In genomic region chr6:2797564-2798014, GRCh38 we compare ENCODE assay signal across 1 cellular context.
TF ChIP-seq lines count a peak whose summit lies in the region.

No MANE protein-coding gene starts in this region.

TF ChIP-seq in K562, 482 proteins besides CTCF, POLR2A, EP300 and RAD21 (continues in another document):
- TF ChIP-seq CHD2 (IDR thresholded peaks at IDR 0.05; ENCODE audit: low read depth, low read length) (no peak), ZKSCAN1 (IDR thresholded peaks at IDR 0.05; ENCODE audit: low read depth, low read length) (no peak), HMGN3 (IDR thresholded peaks at IDR 0.05; ENCODE audit: borderline replicate concordance, extremely low read depth, insufficient read length, low read depth, low read length) (no peak), ZBED1 (IDR thresholded peaks at IDR 0.05) (no peak), BMI1 (IDR thresholded peaks at IDR 0.05; ENCODE audit: low read length) (no peak), KAT7 (CRISPR knock-in tag; IDR thresholded peaks at IDR 0.05; ENCODE audit: borderline replicate concordance) (no peak), MTA2 (IDR thresholded peaks at IDR 0.05; ENCODE audit: low read depth) (no peak), XRCC3 (IDR thresholded peaks at IDR 0.05) (no peak), KHSRP (IDR thresholded peaks at IDR 0.05) (no peak), HIVEP1 (CRISPR knock-in tag; IDR thresholded peaks at IDR 0.05) (no peak), NONO (IDR thresholded peaks at IDR 0.05; ENCODE audit: low read depth in 2 of 2, low read length in 1 of 2) (no peak), ZNF146 (CRISPR knock-in tag; IDR thresholded peaks at IDR 0.05; ENCODE audit: unreplicated experiment) (no peak), PCBP2 (IDR thresholded peaks at IDR 0.05; ENCODE audit: low read depth, low read length, poor library complexity, severe bottlenecking) (peak; percentile 56), JUN (IDR thresholded peaks at IDR 0.05; ENCODE audit: borderline replicate concordance, low read depth, low read length) (no peak), JUN (CRISPR knock-in tag; IDR thresholded peaks at IDR 0.05; ENCODE audit: borderline replicate concordance) (no peak), TEAD4 (IDR thresholded peaks at IDR 0.05; ENCODE audit: low read length) (no peak), TEAD4 (CRISPR knock-in tag; IDR thresholded peaks at IDR 0.05; ENCODE audit: borderline replicate concordance) (no peak), MCM3 (IDR thresholded peaks at IDR 0.05) (no peak), SMARCB1 (IDR thresholded peaks at IDR 0.05; ENCODE audit: insufficient read length, low read depth) (no peak), TRIM24 (IDR thresholded peaks at IDR 0.05) (no peak), SIRT6 (IDR thresholded peaks at IDR 0.05; ENCODE audit: low read depth, low read length) (no peak), NFIX (CRISPR knock-in tag; IDR thresholded peaks at IDR 0.05; ENCODE audit: low read depth) (no peak), ZNF324 (CRISPR knock-in tag; IDR thresholded peaks at IDR 0.05) (no peak), GATAD2A (IDR thresholded peaks at IDR 0.05) (no peak), ARID1B (IDR thresholded peaks at IDR 0.05) (peak; percentile 32; the same call in 1 of the 2 replicates), NFXL1 (CRISPR knock-in tag; IDR thresholded peaks at IDR 0.05) (no peak), SNAPC5 (CRISPR knock-in tag; IDR thresholded peaks at IDR 0.05) (no peak), CBFA2T2 (conservative IDR thresholded peaks at IDR 0.05) (no peak), E2F8 (IDR thresholded peaks at IDR 0.05; ENCODE audit: low read depth, partially characterized antibody) (no peak), SMC3 (conservative IDR thresholded peaks at IDR 0.05; ENCODE audit: insufficient read depth, low read depth, low read length) (no peak), SPI1 (IDR thresholded peaks at IDR 0.05; ENCODE audit: borderline replicate concordance, low read depth, low read length) (no peak), HDGF (IDR thresholded peaks at IDR 0.05) (no peak), L3MBTL2 (IDR thresholded peaks at IDR 0.05) (peak; percentile 58), EGR1 (conservative IDR thresholded peaks at IDR 0.05) (peak; percentile 46; the same call in 1 of the 2 replicates), DDX20 (tag; IDR thresholded peaks at IDR 0.05; ENCODE audit: low read depth) (no peak), ZNF311 (CRISPR knock-in tag; IDR thresholded peaks at IDR 0.05) (no peak), RUNX1 (IDR thresholded peaks at IDR 0.05; ENCODE audit: low read depth) (no peak), ZFP91 (CRISPR knock-in tag; IDR thresholded peaks at IDR 0.05) (peak; percentile 75; the same call in 1 of the 2 replicates), POLR2B (IDR thresholded peaks at IDR 0.05; ENCODE audit: low read depth, partially characterized antibody) (no peak), ARID3A (IDR thresholded peaks at IDR 0.05; ENCODE audit: borderline replicate concordance, low read depth, low read length) (no peak), ZNF551 (CRISPR knock-in tag; IDR thresholded peaks at IDR 0.05) (no peak), SREBF1 (IDR thresholded peaks at IDR 0.05; ENCODE audit: borderline replicate concordance, low read depth, low read length) (no peak), ADNP (tag; IDR thresholded peaks at IDR 0.05) (no peak), WHSC1 (IDR thresholded peaks at IDR 0.05; ENCODE audit: low read length) (no peak), HNRNPL (IDR thresholded peaks at IDR 0.05; ENCODE audit: low read depth, low read length) (no peak), SNRNP70 (optimal IDR thresholded peaks at IDR 0.05; ENCODE audit: low read depth, low read length) (no peak), ZNF263 (CRISPR knock-in tag; IDR thresholded peaks at IDR 0.05; ENCODE audit: borderline replicate concordance) (peak; percentile 98), ZNF224 (CRISPR knock-in tag; IDR thresholded peaks at IDR 0.05) (no peak), PML (IDR thresholded peaks at IDR 0.05; ENCODE audit: low read length) (no peak), FOXJ3 (CRISPR knock-in tag; IDR thresholded peaks at IDR 0.05) (no peak)
- TF ChIP-seq, protein P1, sequence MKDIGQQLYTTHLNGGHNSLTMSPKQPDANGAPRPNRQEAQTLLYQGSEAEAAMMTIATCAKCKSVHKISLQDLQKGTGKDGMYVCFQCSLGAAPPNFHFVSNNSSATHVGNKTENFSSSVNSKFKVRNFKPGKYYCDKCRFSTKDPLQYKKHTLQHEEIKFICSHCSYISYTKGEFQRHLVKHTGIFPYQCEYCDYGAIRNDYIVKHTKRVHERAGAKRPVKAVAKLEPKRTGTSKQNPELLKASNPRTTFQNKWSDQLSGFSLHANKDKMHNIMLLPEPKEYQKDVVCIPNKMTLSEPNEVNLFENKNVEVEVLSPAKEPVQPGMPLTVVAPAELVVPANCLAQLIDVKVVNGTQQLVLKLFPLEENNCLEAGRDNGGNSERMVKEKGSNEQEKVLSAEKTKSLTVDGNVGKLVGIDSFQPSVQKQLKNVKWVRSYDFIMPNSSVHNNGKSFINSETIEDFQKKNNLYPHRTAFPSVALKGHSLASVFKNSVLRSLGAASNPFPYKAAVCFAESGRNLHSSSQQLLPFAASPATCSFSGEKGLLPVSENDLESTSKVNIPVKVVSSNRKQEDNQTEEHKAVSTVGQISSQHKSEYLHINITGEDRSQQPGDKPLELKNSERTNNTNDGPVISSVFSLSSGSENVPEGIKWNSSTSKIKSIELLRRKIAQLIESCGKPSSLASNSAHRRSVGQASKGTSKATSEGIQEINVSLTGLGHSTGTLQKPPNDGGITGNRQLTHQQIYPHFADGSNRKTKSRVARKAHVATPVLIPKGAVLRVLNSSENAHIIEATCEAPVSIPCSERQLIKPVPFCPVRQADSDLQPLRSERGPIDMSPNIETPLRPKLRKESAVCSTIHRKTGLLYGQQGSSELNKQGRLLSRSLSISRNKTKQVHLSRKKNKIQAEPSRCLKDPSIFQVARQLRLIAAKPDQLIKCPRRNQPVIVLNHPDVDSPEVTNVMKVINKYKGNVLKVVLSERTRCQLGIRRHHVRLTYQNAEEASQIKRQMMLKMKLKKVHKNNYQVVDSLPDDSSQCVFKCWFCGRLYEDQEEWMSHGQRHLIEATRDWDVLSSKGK (CRISPR knock-in tag; IDR thresholded peaks at IDR 0.05) = no peak
- TF ChIP-seq, protein P2, sequence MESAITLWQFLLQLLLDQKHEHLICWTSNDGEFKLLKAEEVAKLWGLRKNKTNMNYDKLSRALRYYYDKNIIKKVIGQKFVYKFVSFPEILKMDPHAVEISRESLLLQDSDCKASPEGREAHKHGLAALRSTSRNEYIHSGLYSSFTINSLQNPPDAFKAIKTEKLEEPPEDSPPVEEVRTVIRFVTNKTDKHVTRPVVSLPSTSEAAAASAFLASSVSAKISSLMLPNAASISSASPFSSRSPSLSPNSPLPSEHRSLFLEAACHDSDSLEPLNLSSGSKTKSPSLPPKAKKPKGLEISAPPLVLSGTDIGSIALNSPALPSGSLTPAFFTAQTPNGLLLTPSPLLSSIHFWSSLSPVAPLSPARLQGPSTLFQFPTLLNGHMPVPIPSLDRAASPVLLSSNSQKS (CRISPR knock-in tag; IDR thresholded peaks at IDR 0.05) = no peak
- TF ChIP-seq, protein P3, sequence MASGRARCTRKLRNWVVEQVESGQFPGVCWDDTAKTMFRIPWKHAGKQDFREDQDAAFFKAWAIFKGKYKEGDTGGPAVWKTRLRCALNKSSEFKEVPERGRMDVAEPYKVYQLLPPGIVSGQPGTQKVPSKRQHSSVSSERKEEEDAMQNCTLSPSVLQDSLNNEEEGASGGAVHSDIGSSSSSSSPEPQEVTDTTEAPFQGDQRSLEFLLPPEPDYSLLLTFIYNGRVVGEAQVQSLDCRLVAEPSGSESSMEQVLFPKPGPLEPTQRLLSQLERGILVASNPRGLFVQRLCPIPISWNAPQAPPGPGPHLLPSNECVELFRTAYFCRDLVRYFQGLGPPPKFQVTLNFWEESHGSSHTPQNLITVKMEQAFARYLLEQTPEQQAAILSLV (tag; IDR thresholded peaks at IDR 0.05) = no peak
- TF ChIP-seq, protein P4, sequence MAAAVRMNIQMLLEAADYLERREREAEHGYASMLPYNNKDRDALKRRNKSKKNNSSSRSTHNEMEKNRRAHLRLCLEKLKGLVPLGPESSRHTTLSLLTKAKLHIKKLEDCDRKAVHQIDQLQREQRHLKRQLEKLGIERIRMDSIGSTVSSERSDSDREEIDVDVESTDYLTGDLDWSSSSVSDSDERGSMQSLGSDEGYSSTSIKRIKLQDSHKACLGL (CRISPR knock-in tag; IDR thresholded peaks at IDR 0.05; ENCODE audit: borderline replicate concordance, poor library complexity, severe bottlenecking) = no peak
- TF ChIP-seq, protein P5, sequence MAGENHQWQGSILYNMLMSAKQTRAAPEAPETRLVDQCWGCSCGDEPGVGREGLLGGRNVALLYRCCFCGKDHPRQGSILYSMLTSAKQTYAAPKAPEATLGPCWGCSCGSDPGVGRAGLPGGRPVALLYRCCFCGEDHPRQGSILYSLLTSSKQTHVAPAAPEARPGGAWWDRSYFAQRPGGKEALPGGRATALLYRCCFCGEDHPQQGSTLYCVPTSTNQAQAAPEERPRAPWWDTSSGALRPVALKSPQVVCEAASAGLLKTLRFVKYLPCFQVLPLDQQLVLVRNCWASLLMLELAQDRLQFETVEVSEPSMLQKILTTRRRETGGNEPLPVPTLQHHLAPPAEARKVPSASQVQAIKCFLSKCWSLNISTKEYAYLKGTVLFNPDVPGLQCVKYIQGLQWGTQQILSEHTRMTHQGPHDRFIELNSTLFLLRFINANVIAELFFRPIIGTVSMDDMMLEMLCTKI (IDR thresholded peaks at IDR 0.05; ENCODE audit: partially characterized antibody) = no peak
- TF ChIP-seq, protein P6, sequence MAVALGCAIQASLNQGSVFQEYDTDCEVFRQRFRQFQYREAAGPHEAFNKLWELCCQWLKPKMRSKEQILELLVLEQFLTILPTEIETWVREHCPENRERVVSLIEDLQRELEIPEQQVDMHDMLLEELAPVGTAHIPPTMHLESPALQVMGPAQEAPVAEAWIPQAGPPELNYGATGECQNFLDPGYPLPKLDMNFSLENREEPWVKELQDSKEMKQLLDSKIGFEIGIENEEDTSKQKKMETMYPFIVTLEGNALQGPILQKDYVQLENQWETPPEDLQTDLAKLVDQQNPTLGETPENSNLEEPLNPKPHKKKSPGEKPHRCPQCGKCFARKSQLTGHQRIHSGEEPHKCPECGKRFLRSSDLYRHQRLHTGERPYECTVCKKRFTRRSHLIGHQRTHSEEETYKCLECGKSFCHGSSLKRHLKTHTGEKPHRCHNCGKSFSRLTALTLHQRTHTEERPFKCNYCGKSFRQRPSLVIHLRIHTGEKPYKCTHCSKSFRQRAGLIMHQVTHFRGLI (CRISPR knock-in tag; IDR thresholded peaks at IDR 0.05) = no peak
- TF ChIP-seq, protein P7, sequence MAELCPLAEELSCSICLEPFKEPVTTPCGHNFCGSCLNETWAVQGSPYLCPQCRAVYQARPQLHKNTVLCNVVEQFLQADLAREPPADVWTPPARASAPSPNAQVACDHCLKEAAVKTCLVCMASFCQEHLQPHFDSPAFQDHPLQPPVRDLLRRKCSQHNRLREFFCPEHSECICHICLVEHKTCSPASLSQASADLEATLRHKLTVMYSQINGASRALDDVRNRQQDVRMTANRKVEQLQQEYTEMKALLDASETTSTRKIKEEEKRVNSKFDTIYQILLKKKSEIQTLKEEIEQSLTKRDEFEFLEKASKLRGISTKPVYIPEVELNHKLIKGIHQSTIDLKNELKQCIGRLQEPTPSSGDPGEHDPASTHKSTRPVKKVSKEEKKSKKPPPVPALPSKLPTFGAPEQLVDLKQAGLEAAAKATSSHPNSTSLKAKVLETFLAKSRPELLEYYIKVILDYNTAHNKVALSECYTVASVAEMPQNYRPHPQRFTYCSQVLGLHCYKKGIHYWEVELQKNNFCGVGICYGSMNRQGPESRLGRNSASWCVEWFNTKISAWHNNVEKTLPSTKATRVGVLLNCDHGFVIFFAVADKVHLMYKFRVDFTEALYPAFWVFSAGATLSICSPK (IDR thresholded peaks at IDR 0.05; ENCODE audit: borderline replicate concordance) = no peak
